ENCODE assay signal across 8 cellular contexts in the genomic region with DNA sequence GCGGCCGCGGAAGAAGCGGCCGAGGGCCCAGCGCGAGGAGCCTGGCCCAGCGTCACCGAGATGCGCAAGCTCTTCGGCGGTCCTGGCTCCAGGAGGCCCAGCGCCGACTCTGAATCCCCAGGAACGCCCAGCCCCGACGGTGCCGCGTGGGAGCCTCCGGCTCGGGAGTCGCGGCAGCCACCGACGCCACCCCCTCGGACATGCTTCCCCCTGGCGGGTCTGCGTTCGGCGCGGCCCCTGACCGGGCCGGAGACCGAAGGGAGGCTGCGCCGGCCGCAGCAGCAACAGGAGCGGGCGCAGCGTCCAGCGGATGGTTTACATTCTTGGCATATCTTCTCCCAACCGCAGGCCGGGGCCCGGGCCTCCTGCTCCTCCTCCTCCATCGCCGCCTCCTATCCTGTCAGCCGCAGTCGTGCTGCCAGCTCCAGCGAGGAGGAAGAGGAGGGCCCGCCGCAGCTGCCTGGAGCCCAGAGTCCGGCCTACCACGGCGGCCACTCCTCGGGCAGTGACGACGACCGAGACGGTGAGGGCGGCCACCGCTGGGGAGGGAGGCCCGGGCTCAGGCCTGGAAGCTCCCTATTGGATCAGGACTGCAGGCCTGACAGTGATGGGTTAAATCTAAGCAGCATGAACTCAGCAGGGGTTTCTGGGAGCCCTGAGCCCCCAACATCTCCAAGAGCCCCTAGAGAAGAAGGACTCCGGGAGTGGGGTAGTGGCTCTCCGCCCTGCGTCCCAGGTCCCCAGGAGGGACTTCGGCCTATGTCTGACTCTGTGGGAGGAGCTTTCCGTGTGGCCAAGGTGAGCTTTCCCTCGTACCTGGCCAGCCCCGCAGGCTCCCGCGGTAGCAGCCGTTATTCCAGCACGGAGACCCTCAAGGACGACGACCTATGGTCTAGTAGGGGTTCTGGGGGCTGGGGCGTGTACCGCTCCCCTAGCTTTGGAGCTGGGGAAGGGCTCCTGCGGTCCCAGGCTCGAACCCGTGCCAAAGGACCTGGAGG.
A peak's percentile ranks its signal among the peaks of the same experiment; 100 is the strongest.
DNase-seq lines count a peak whose midpoint lies in the region; ATAC-seq and TF ChIP-seq lines count a peak whose summit lies in the region.

No MANE protein-coding gene starts in this region.

- H3K4me1 ChIP-seq in stomach smooth muscle (ENCODE audit: control insufficient read depth, insufficient read depth, low read length) = peaks cover 62% of the 10 kb centered on the region

- TF ChIP-seq POLR2A in NB4 (IDR thresholded peaks at IDR 0.05; ENCODE audit: extremely low read depth, insufficient read length) = no peak

- H3K36me3 ChIP-seq in stomach smooth muscle (ENCODE audit: control insufficient read depth in 2 of 2, insufficient read depth in 2 of 2, low read length in 2 of 2) = peaks cover 0 to 5% of the 10 kb centered on the region in 2 donors

- TF ChIP-seq CTCF in NB4 (IDR thresholded peaks at IDR 0.05; ENCODE audit: low read depth, low read length) = no peak

- peak; percentile 99 for DNase-seq in EL
- peak; percentile 91 for DNase-seq in NB4 (ENCODE audit: low read depth)
- no peak for DNase-seq in NCI-H1092 (lab: John Stamatoyannopoulos, UW)
- no peak for DNase-seq in NCI-H2171 treated with DMSO at 0.1 percent for 48 hours (lab: John Stamatoyannopoulos, UW)

- H3K27ac ChIP-seq in cingulate gyrus (ENCODE audit: low read depth, low read length) = peak overlapping the region; percentile 63
- H3K27ac ChIP-seq in layer of hippocampus (ENCODE audit: low read depth, low read length) = peak overlapping the region; percentile 84
- peak overlapping the region; percentile 97 for H3K27ac ChIP-seq in stomach smooth muscle (ENCODE audit: low read length)

- no peak for ATAC-seq in GM18858 (IDR thresholded peaks at IDR 0.05; ENCODE audit: unreplicated experiment)

- H3K9ac ChIP-seq in stomach smooth muscle (ENCODE audit: low read length in 2 of 2) = peak overlapping the region; percentile 65 to 91

- H3K4me3 ChIP-seq in NB4 (ENCODE audit: low read depth, low read length) (peak overlapping the region; percentile 60), stomach smooth muscle (ENCODE audit: low read length in 2 of 2) (peak overlapping the region; percentile 77 to 87)

- no peaks in the 10 kb centered on the region for H3K9me3 ChIP-seq in stomach smooth muscle (ENCODE audit: control insufficient read depth in 2 of 2, low read length in 2 of 2)

- H3K27me3 ChIP-seq in layer of hippocampus (ENCODE audit: control insufficient read depth, insufficient read depth, low read length) (peaks cover 6% of the 10 kb centered on the region), stomach smooth muscle (ENCODE audit: control insufficient read depth in 1 of 2, insufficient read depth in 2 of 2, low read length in 2 of 2) (no peaks in the 10 kb centered on the region)

Comparison
In these comparisons a context has a peak if more than half of its experiments do, and no peak if none do; other contexts are left out.
1. DNase-seq: peak in EL (single experiment) and NB4 (single experiment); none in NCI-H1092 (single experiment) and NCI-H2171 treated with DMSO at 0.1 percent for 48 hours (single experiment).
2. Peak in every context shown above with its lines, with median percentiles within 50 percentile points of each other: H3K27ac ChIP-seq.